1 cellular context compared by ENCODE assay signal in the genomic region with DNA sequence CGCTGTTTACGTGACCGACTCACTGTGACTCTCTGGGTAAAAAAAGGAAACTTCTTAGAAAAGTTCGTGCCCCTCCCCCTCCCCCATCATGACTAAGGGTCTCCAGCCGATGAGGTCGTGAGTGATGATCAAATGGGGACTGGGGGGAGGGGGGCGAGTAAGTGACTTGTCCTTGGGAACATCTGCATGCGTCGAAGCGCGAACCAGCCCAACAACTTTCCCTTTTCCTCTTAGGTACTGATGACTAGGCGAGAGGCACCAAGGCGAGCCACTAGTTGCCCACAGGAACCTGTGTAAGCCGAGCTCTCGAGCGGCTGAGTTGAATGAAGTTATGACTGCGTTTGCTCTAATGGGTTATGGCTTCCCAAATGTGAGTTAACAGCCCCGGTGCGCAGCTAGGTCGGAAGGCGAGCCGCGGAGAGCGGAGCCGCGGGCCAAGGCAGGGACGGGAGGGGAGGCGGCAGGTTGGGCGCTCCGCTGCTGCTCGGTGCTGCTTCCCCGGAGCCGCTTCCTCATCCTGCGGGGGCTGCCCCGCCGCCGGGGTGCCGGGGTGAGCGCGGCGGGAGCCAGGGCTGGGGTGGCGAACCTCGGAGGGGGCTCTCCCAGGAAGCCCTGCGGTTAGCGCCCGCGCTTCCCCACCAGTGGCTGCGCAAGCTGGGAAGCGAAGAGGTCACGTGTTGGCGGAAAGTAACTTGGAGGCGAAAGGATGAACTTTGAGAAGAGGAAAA.
TF ChIP-seq lines count a peak whose summit lies in the region.

No MANE protein-coding gene starts in this region.

TF ChIP-seq in GM23338, 12 proteins besides CTCF, POLR2A, EP300 and RAD21 (continued from another document):
- TF ChIP-seq POLR2AphosphoS5 (IDR thresholded peaks at IDR 0.05; ENCODE audit: low read depth), result peak; percentile 14; the same call in 1 of the 2 replicates
